ENCODE assay signal across 8 cellular contexts in the genomic region with DNA sequence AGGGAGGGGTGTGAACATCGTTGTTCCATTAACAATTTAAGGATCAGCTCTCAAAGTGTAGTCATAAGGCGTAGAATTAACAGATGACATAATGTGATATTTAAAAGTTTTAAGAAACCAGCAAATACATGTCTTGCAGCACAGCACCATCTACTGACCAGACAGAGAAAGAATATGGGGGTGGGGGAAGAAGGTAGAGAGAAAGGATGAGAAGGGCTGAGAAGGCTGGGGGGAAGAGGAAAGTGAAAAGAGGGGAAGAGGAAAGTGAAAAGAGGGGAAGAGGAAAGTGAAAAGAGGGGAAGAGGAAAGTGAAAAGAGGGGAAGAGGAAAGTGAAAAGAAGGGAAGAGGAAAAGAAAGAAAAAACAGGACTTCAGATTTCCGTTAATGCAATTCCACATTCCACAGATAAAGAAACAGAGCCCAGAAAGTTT.
DNase-seq lines count a peak whose midpoint lies in the region; ATAC-seq and TF ChIP-seq lines count a peak whose summit lies in the region.

No MANE protein-coding gene starts in this region.

- TF ChIP-seq CTCF in brain microvascular endothelial cell (IDR thresholded peaks at IDR 0.05; ENCODE audit: low read depth, low read length, missing control alignments): peak; percentile 76

- no peak overlapping the region for H3K4me3 ChIP-seq in brain microvascular endothelial cell (ENCODE audit: low read depth, low read length)

- no peak overlapping the region for H3K27ac ChIP-seq in brain microvascular endothelial cell

- no peaks in the 10 kb centered on the region for H3K27me3 ChIP-seq in brain microvascular endothelial cell (replicated peaks)

- H3K36me3 ChIP-seq in brain microvascular endothelial cell (replicated peaks): no peaks in the 10 kb centered on the region

- ATAC-seq in HG03354 (IDR thresholded peaks at IDR 0.05; ENCODE audit: poor library complexity, severe bottlenecking, unreplicated experiment) (peak; percentile 87), left lobe of liver (peak; percentile 86), GM21825 (IDR thresholded peaks at IDR 0.05; ENCODE audit: unreplicated experiment) (no peak)

- in situ Hi-C loops in brain microvascular endothelial cell (cut with HindIII; ENCODE audit: low pct_ligation_motif_present, low sequenced_read_pairs): no loop called here

- peak; percentile 59 for DNase-seq in EL
- DNase-seq in NCI-H526 treated with DMSO at 0.1 percent for 48 hours (lab: John Stamatoyannopoulos, UW): peak; percentile 31
- peak; percentile 58 for DNase-seq in brain microvascular endothelial cell
- no peak for DNase-seq in left lobe of liver (ENCODE audit: low spot score)
- DNase-seq in epidermal melanocyte (ENCODE audit: insufficient read length, low spot score): no peak
- DNase-seq in activated T-cell treated with anti-CD3 and anti-CD28 coated beads, Interleukin-2, amount 50 U/mL, for 48 hours: no peak

Comparison
In these comparisons a context has a peak if more than half of its experiments do, and no peak if none do; other contexts are left out.
1. DNase-seq: peak in EL (single experiment), NCI-H526 treated with DMSO at 0.1 percent for 48 hours (single experiment) and brain microvascular endothelial cell (single experiment); none in left lobe of liver (single experiment), epidermal melanocyte (single experiment) and activated T-cell treated with anti-CD3 and anti-CD28 coated beads, Interleukin-2, amount 50 U/mL, for 48 hours (0 of 2).